Comparison of ENCODE assay signal across 25 cellular contexts in genomic region chr6:134381926-134382325, GRCh38.
A peak's percentile ranks its signal among the peaks of the same experiment; 100 is the strongest.
DNase-seq lines count a peak whose midpoint lies in the region; ATAC-seq, FAIRE-seq and TF ChIP-seq lines count a peak whose summit lies in the region.
"Had no signal": no experiment of that assay in that cellular context is flagged by ENCODE, and none has a peak within 500 bp of the region (broad histone marks: within the 10 kb centered on the region; RNA-seq: fewer than 3 reads in every experiment).

No MANE protein-coding gene starts in this region.

- no peaks in the 10 kb centered on the region for H3K36me3 ChIP-seq in mucosa of descending colon (ENCODE audit: low read depth)

- H3K4me3 ChIP-seq in cardiac fibroblast (replicated peaks in 1 of 2; ENCODE audit: low read depth in 2 of 2, low read length in 2 of 2) = no peak overlapping the region
- no peak overlapping the region for H3K4me3 ChIP-seq in mucosa of descending colon
- H3K4me3 ChIP-seq: dorsolateral prefrontal cortex, skin epidermis had no signal

- peak; percentile 57 for ATAC-seq in mucosa of descending colon
- no peak for ATAC-seq in GM18502 (IDR thresholded peaks at IDR 0.05; ENCODE audit: poor library complexity, unreplicated experiment)
- ATAC-seq: activated naive CD8-positive, alpha-beta T cell treated with anti-CD3 and anti-CD28 coated beads, Interleukin-2, amount 50 U/mL, for 24 hours; natural killer cell had no signal

- FAIRE-seq in frontal cortex (lab: Jason Lieb, UNC) = no peak
- FAIRE-seq: A204.1, G401.6, islet of Langerhans had no signal

- H3K4me1 ChIP-seq in mucosa of descending colon (ENCODE audit: low read depth) = no peaks in the 10 kb centered on the region

- TF ChIP-seq EP300 in Ishikawa (IDR thresholded peaks at IDR 0.05; ENCODE audit: borderline replicate concordance) = no peak

- TF ChIP-seq CTCF in cardiac fibroblast (IDR thresholded peaks at IDR 0.05; ENCODE audit: low read depth, low read length) (no peak), mucosa of descending colon (IDR thresholded peaks at IDR 0.05) (no peak)

- intact Hi-C loops in mucosa of descending colon (cut with DNase I, micrococcal nuclease) = no loop called here

- TF ChIP-seq RAD21 in Ishikawa (IDR thresholded peaks at IDR 0.05; ENCODE audit: low read depth) = no peak

- DNase-seq in NCI-H1417 (lab: John Stamatoyannopoulos, UW) = peak in 2 of 3 experiments; percentile 7 to 46
- DNase-seq in NCI-H1417 treated with DMSO at 0.1 percent for 48 hours (lab: John Stamatoyannopoulos, UW) = no peak
- DNase-seq in cardiac fibroblast (ENCODE audit: low read depth in 2 of 2) = peak; percentile 34
- peak in 2 of 3 donors; percentile 72 to 79 for DNase-seq in mucosa of descending colon
- no peak for DNase-seq in islet precursor cell
- no peak for DNase-seq in frontal cortex (ENCODE audit: low spot score in 2 of 2)
- DNase-seq: activated gamma-delta T cell treated with Interleukin-2 at 50 U/mL for 16 hours; activated naive CD8-positive, alpha-beta T cell treated with anti-CD3 and anti-CD28 coated beads, Interleukin-2, amount 50 U/mL, for 24 hours; activated T-cell treated with anti-CD3 and anti-CD28 coated beads, Interleukin-2, amount 50 U/mL, for 24 hours; CD4-positive, alpha-beta memory T cell; DMS153; dorsolateral prefrontal cortex; H7; KG1; midbrain; MM.1S; natural killer cell; NCI-H1694 treated with DMSO at 0.1 percent for 48 hours; NCI-H510A had no signal

- H3K9me3 ChIP-seq in mucosa of descending colon = no peaks in the 10 kb centered on the region

TF ChIP-seq in Ishikawa, 13 proteins besides CTCF, POLR2A, EP300 and RAD21:
- peak; percentile 28; the same call in 1 of the 2 replicates for TF ChIP-seq MAX (IDR thresholded peaks at IDR 0.05)
- 0 out of 2 replicates have a peak, but pooled peaks have one; percentile 13 for TF ChIP-seq TEAD4 (IDR thresholded peaks at IDR 0.05)
- TF ChIP-seq USF1 (IDR thresholded peaks at IDR 0.05) = no peak
- peak; percentile 66; the same call in 1 of the 2 replicates for TF ChIP-seq NFIC (IDR thresholded peaks at IDR 0.05)
- TF ChIP-seq CREB1 (IDR thresholded peaks at IDR 0.05; ENCODE audit: low read depth) = no peak
- TF ChIP-seq TAF1 (IDR thresholded peaks at IDR 0.05; ENCODE audit: low read depth) = no peak

Comparison
In these comparisons a context has a peak if more than half of its experiments do, and no peak if none do; other contexts are left out.
1. DNase-seq: peak in NCI-H1417 (2 of 3), cardiac fibroblast (2 of 2) and mucosa of descending colon (2 of 3); none in NCI-H1417 treated with DMSO at 0.1 percent for 48 hours (single experiment), islet precursor cell (single experiment) and frontal cortex (0 of 2).